In genomic region chr11:65305501-65306268, GRCh38 we compare ENCODE assay signal across 1 cellular context.
A peak's percentile ranks its signal among the peaks of the same experiment; 100 is the strongest.
TF ChIP-seq lines count a peak whose summit lies in the region.

No MANE protein-coding gene starts in this region.

TF ChIP-seq in HepG2, 621 proteins besides CTCF, POLR2A, EP300 and RAD21 (continued from another document):
- TF ChIP-seq, protein P1, sequence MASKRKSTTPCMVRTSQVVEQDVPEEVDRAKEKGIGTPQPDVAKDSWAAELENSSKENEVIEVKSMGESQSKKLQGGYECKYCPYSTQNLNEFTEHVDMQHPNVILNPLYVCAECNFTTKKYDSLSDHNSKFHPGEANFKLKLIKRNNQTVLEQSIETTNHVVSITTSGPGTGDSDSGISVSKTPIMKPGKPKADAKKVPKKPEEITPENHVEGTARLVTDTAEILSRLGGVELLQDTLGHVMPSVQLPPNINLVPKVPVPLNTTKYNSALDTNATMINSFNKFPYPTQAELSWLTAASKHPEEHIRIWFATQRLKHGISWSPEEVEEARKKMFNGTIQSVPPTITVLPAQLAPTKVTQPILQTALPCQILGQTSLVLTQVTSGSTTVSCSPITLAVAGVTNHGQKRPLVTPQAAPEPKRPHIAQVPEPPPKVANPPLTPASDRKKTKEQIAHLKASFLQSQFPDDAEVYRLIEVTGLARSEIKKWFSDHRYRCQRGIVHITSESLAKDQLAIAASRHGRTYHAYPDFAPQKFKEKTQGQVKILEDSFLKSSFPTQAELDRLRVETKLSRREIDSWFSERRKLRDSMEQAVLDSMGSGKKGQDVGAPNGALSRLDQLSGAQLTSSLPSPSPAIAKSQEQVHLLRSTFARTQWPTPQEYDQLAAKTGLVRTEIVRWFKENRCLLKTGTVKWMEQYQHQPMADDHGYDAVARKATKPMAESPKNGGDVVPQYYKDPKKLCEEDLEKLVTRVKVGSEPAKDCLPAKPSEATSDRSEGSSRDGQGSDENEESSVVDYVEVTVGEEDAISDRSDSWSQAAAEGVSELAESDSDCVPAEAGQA (IDR thresholded peaks at IDR 0.05; ENCODE audit: low read depth): no peak
- TF ChIP-seq, protein P1 (CRISPR knock-in tag; IDR thresholded peaks at IDR 0.05; ENCODE audit: borderline replicate concordance): no peak; the same call in 1 of the 2 replicates
- TF ChIP-seq MAZ (IDR thresholded peaks at IDR 0.05; ENCODE audit: borderline replicate concordance, low read depth, low read length) (no peak), MAZ (CRISPR knock-in tag; IDR thresholded peaks at IDR 0.05; ENCODE audit: low read depth) (no peak), AKAP8 (CRISPR knock-in tag; IDR thresholded peaks at IDR 0.05) (peak; percentile 71; the same call in 1 of the 2 replicates)
